ENCODE assay signal across 21 cellular contexts in the genomic region with DNA sequence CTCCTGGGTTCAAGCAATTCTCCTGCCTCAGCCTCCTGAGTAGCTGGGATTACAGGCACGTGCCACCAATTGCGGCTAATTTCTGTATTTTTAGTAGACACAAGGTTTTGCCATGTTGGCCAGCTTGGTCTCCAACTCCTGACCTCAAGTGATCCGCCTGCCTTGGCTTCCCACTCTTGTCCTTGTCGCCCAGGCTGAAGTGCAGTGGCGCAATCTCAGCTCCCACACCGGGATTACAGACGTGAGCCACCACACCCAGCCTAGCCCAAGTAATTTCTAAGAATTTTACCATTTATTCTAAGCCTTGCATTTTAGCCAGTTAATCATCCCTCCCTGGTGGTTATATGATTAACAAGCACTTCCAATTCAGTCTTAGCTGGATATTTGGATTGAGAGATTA.
"Had no signal": no experiment of that assay in that cellular context is flagged by ENCODE, and none has a peak within 500 bp of the region (broad histone marks: within the 10 kb centered on the region; RNA-seq: fewer than 3 reads in every experiment).

No MANE protein-coding gene starts in this region.

- H3K27me3 Mint-ChIP-seq: naive B cell; stimulated activated memory B cell treated with anti-CD40 and anti-IgM and Interleukin-4, amounts not matched to agents 10 μg/mL and 1 μg/mL and 100 μg/mL, for 72 hours; stimulated activated naive CD8-positive, alpha-beta T cell treated with anti-CD3 and anti-CD28 coated beads, Interleukin-15, Interleukin-2, amounts not matched to agents 100 ng/mL and 50 ng/mL, for 24 hours had no signal

- H3K4me3 Mint-ChIP-seq: immature natural killer cell; nephron progenitor cell; stimulated activated memory B cell treated with anti-CD40 and anti-IgM and Interleukin-4, amounts not matched to agents 10 μg/mL and 1 μg/mL and 100 μg/mL, for 72 hours; stimulated activated naive CD8-positive, alpha-beta T cell treated with anti-CD3 and anti-CD28 coated beads, Interleukin-15, Interleukin-2, amounts not matched to agents 100 ng/mL and 50 ng/mL, for 24 hours had no signal

- ATAC-seq: foreskin keratinocyte; left cardiac atrium; psoas muscle; right lobe of liver; stimulated activated memory B cell treated with anti-CD40 and anti-IgM and Interleukin-4, amounts not matched to agents 10 μg/mL and 1 μg/mL and 100 μg/mL, for 72 hours had no signal

- H3K27me3 ChIP-seq: colonic mucosa, dorsolateral prefrontal cortex, esophagus squamous epithelium, foreskin keratinocyte, right lobe of liver, tibial artery, upper lobe of left lung, vagina had no signal

- H3K9ac ChIP-seq: parathyroid adenoma had no signal

- H3K36me3 ChIP-seq: colonic mucosa, esophagus squamous epithelium, right lobe of liver, tibial artery, upper lobe of left lung, vagina had no signal

- H3K36me3 Mint-ChIP-seq: immature natural killer cell; stimulated activated memory B cell treated with anti-CD40 and anti-IgM and Interleukin-4, amounts not matched to agents 10 μg/mL and 1 μg/mL and 100 μg/mL, for 72 hours had no signal

- H3K4me1 ChIP-seq: colonic mucosa, esophagus squamous epithelium, foreskin keratinocyte, parathyroid adenoma, psoas muscle, right lobe of liver, tibial artery, upper lobe of left lung, vagina had no signal

- H3K27ac ChIP-seq: colonic mucosa, dorsolateral prefrontal cortex, epithelial cell of prostate, esophagus squamous epithelium, foreskin keratinocyte, parathyroid adenoma, psoas muscle, right lobe of liver, tibial artery, upper lobe of left lung, vagina had no signal

- H3K9me3 Mint-ChIP-seq: immature natural killer cell; naive B cell; nephron progenitor cell; stimulated activated memory B cell treated with anti-CD40 and anti-IgM and Interleukin-4, amounts not matched to agents 10 μg/mL and 1 μg/mL and 100 μg/mL, for 72 hours; stimulated activated naive CD8-positive, alpha-beta T cell treated with anti-CD3 and anti-CD28 coated beads, Interleukin-15, Interleukin-2, amounts not matched to agents 100 ng/mL and 50 ng/mL, for 24 hours had no signal

- H3K4me3 ChIP-seq: colonic mucosa, dorsolateral prefrontal cortex, esophagus squamous epithelium, psoas muscle, right lobe of liver, tibial artery, upper lobe of left lung, vagina had no signal

- DNase-seq: colonic mucosa; dorsolateral prefrontal cortex; effector CD8-positive, alpha-beta T cell; esophagus squamous epithelium; foreskin keratinocyte; immature natural killer cell; left cardiac atrium; naive B cell; nephron progenitor cell; psoas muscle; right lobe of liver; stimulated activated CD4-positive, alpha-beta T cell treated with anti-CD3 and anti-CD28 coated beads, Interleukin-15, amount 100 ng/mL, for 24 hours; stimulated activated CD4-positive, alpha-beta T cell treated with anti-CD3 and anti-CD28 coated beads, Interleukin-1b, Interleukin-23, amount 100 ng/mL, for 48 hours; stimulated activated CD4-positive, alpha-beta T cell treated with anti-CD3 and anti-CD28 coated beads, Interleukin-4, amount 100 ng/mL, for 24 hours; tibial artery; upper lobe of left lung had no signal

- H3K4me1 Mint-ChIP-seq: immature natural killer cell; naive B cell; stimulated activated memory B cell treated with anti-CD40 and anti-IgM and Interleukin-4, amounts not matched to agents 10 μg/mL and 1 μg/mL and 100 μg/mL, for 72 hours had no signal

- H3K9me3 ChIP-seq: colonic mucosa, esophagus squamous epithelium, psoas muscle, right lobe of liver, tibial artery, upper lobe of left lung, vagina had no signal

- H3K27ac Mint-ChIP-seq: immature natural killer cell; naive B cell; nephron progenitor cell; stimulated activated memory B cell treated with anti-CD40 and anti-IgM and Interleukin-4, amounts not matched to agents 10 μg/mL and 1 μg/mL and 100 μg/mL, for 72 hours; stimulated activated naive CD8-positive, alpha-beta T cell treated with anti-CD3 and anti-CD28 coated beads, Interleukin-15, Interleukin-2, amounts not matched to agents 100 ng/mL and 50 ng/mL, for 24 hours had no signal
